ENCODE assay signal across 8 cellular contexts in genomic region chr2:121530563-121531334, GRCh38. TPM values are rescaled to one million over a fixed set of nuclear protein-coding genes. Genes with fewer than 3 reads are reported as not detected.
DNase-seq lines count a peak whose midpoint lies in the region; ATAC-seq and TF ChIP-seq lines count a peak whose summit lies in the region.

Gene RNU4ATAC (plus strand): TSS chr2:121530880.

- peak within 1 kb of the TSS; percentile 68 to 96 for H3K4me3 ChIP-seq in CD4-positive, alpha-beta memory T cell (ENCODE audit: low read length in 2 of 2)

- ATAC-seq in GM19397 (IDR thresholded peaks at IDR 0.05; ENCODE audit: unreplicated experiment) (peak; percentile 69), HG03571 (IDR thresholded peaks at IDR 0.05; ENCODE audit: unreplicated experiment) (peak; percentile 72)
- ATAC-seq in activated CD8-positive, alpha-beta T cell treated with anti-CD3 and anti-CD28 coated beads for 36 hours, result peak; percentile 85

- H3K9me3 ChIP-seq in CD4-positive, alpha-beta memory T cell (ENCODE audit: control insufficient read depth in 1 of 2, low read length in 2 of 2), result no peaks in the 10 kb centered on the region

- peaks cover 24% of the 10 kb centered on the region for H3K4me1 ChIP-seq in CD4-positive, alpha-beta memory T cell (ENCODE audit: insufficient read depth, low read length)

- no peaks in the 10 kb centered on the region for H3K27me3 ChIP-seq in CD4-positive, alpha-beta memory T cell (ENCODE audit: insufficient read depth, low read length)

- H3K36me3 Mint-ChIP-seq in CD4-positive, alpha-beta memory T cell, result peaks cover 4 to 15% of the 10 kb centered on the region in 2 donors
- H3K36me3 Mint-ChIP-seq in activated CD8-positive, alpha-beta T cell treated with anti-CD3 and anti-CD28 coated beads for 36 hours (ENCODE audit: low read depth), result peaks cover 32% of the 10 kb centered on the region

- peak within 1 kb of the TSS; percentile 100 for H3K27ac ChIP-seq in CD4-positive, alpha-beta memory T cell (ENCODE audit: low read depth, low read length)

- no peaks in the 10 kb centered on the region for H3K27me3 Mint-ChIP-seq in CD4-positive, alpha-beta memory T cell
- no peaks in the 10 kb centered on the region for H3K27me3 Mint-ChIP-seq in activated CD8-positive, alpha-beta T cell treated with anti-CD3 and anti-CD28 coated beads for 36 hours

- H3K4me3 Mint-ChIP-seq in CD4-positive, alpha-beta memory T cell, result peak within 1 kb of the TSS; percentile 89 to 98 (median 96)
- H3K4me3 Mint-ChIP-seq in activated CD8-positive, alpha-beta T cell treated with anti-CD3 and anti-CD28 coated beads for 36 hours, result peak within 1 kb of the TSS; percentile 83

- H3K4me1 Mint-ChIP-seq in CD4-positive, alpha-beta memory T cell, result peaks cover 23 to 52% (median 29%) of the 10 kb centered on the region in 4 donors
- peaks cover 60% of the 10 kb centered on the region for H3K4me1 Mint-ChIP-seq in activated CD8-positive, alpha-beta T cell treated with anti-CD3 and anti-CD28 coated beads for 36 hours (ENCODE audit: low read depth)

- H3K36me3 ChIP-seq in CD4-positive, alpha-beta memory T cell (ENCODE audit: insufficient read depth, low read length), result peaks cover 4% of the 10 kb centered on the region

- H3K9me3 Mint-ChIP-seq in CD4-positive, alpha-beta memory T cell, result no peaks in the 10 kb centered on the region
- H3K9me3 Mint-ChIP-seq in activated CD8-positive, alpha-beta T cell treated with anti-CD3 and anti-CD28 coated beads for 36 hours, result peaks cover 3% of the 10 kb centered on the region

- peak; percentile 91 to 93 (median 91) for DNase-seq in CD4-positive, alpha-beta memory T cell
- DNase-seq in NCI-H82 treated with DMSO at 0.1 percent for 48 hours (lab: John Stamatoyannopoulos, UW; ENCODE audit: unreplicated experiment) (peak; percentile 97), lung microvascular endothelial cell (ENCODE audit: low read depth in 2 of 2) (peak; percentile 97 to 98)
- DNase-seq in activated CD8-positive, alpha-beta T cell treated with anti-CD3 and anti-CD28 coated beads for 36 hours, result peak; percentile 90
- peak; percentile 77 for DNase-seq in effector CD8-positive, alpha-beta T cell (lab: John Stamatoyannopoulos, UW)
- DNase-seq in stimulated activated CD4-positive, alpha-beta T cell treated with anti-CD3 and anti-CD28 coated beads, TNF-alpha, amount 100 ng/mL, for 48 hours (ENCODE audit: low read depth in 3 of 3), result peak; percentile 68 to 77 (median 74)

- CTCF ChIA-PET in CD4-positive, alpha-beta memory T cell (lab: Charles Lee; ENCODE audit: partially characterized antibody), result interaction anchor here (0.6 to 6.2 kb wide), 22 partner anchors 20 to 301 kb away, joined by 3 to 49 read pairs (median 3); partner anchors contain the start of genes CLASP1 and NIFK
- CTCF ChIA-PET in activated CD8-positive, alpha-beta T cell treated with anti-CD3 and anti-CD28 coated beads for 36 hours (lab: Charles Lee), result interaction anchor here (0.9 to 2.0 kb wide), 8 partner anchors 8 to 205 kb away, joined by 3 to 22 read pairs (median 4); partner anchors contain the start of gene CLASP1

- intact Hi-C loops in CD4-positive, alpha-beta memory T cell (cut with micrococcal nuclease), result loop anchor here (1.0 to 10.0 kb wide), 7 partner anchors 119 to 607 kb away; partner anchors contain the start of genes CLASP1, NIFK and TSN
- intact Hi-C loops in activated CD8-positive, alpha-beta T cell treated with anti-CD3 and anti-CD28 coated beads for 36 hours (cut with micrococcal nuclease), result loop anchor here (1.0 to 5.0 kb wide), 2 partner anchors 119 to 187 kb away; partner anchors contain the start of gene CLASP1

- H3K27ac Mint-ChIP-seq in CD4-positive, alpha-beta memory T cell, result peak within 1 kb of the TSS; percentile 96 to 99 (median 99)
- H3K27ac Mint-ChIP-seq in activated CD8-positive, alpha-beta T cell treated with anti-CD3 and anti-CD28 coated beads for 36 hours, result peak within 1 kb of the TSS; percentile 92

- no peak for TF ChIP-seq CTCF in activated CD8-positive, alpha-beta T cell treated with anti-CD3 and anti-CD28 coated beads for 36 hours (IDR thresholded peaks at IDR 0.05)

- POLR2A ChIA-PET in CD4-positive, alpha-beta memory T cell (lab: Charles Lee; ENCODE audit: partially characterized antibody), result interaction anchor here (0.6 to 6.0 kb wide), 31 partner anchors 8 to 1852 kb away, joined by 3 to 152 read pairs (median 4); partner anchors contain the start of genes CLASP1, NIFK, RALB and TMEM177
- POLR2A ChIA-PET in activated CD8-positive, alpha-beta T cell treated with anti-CD3 and anti-CD28 coated beads for 36 hours (lab: Charles Lee), result interaction anchor here (0.6 to 5.4 kb wide), 63 partner anchors 9 to 456 kb away, joined by 3 to 84 read pairs (median 4); partner anchors contain the start of genes CLASP1, NIFK and TSN

RNA-seq across cellular contexts. Expression of gene RNU4ATAC, which starts in this region (rescaled TPM):
- total RNA-seq in CD4-positive, alpha-beta memory T cell, result not detected
- not detected for polyA plus RNA-seq in CD4-positive, alpha-beta memory T cell
- not detected for total RNA-seq in activated CD8-positive, alpha-beta T cell treated with anti-CD3 and anti-CD28 coated beads for 36 hours
- total RNA-seq in lung microvascular endothelial cell, result under 0.01 TPM in 2 replicates

Comparison
In these comparisons a context has a peak if more than half of its experiments do, and no peak if none do; other contexts are left out.
1. Peak in every context shown above with its lines: DNase-seq, ATAC-seq, H3K4me3 ChIP-seq and H3K27ac ChIP-seq.
2. Peak in DNase-seq, H3K4me3 ChIP-seq and H3K27ac ChIP-seq in CD4-positive, alpha-beta memory T cell; RNA of the gene not detected or under 1 TPM.
3. Peak in DNase-seq and ATAC-seq in activated CD8-positive, alpha-beta T cell treated with anti-CD3 and anti-CD28 coated beads for 36 hours; RNA of the gene not detected or under 1 TPM.
4. Peak in DNase-seq in lung microvascular endothelial cell; RNA of the gene not detected or under 1 TPM.